In the genomic region with DNA sequence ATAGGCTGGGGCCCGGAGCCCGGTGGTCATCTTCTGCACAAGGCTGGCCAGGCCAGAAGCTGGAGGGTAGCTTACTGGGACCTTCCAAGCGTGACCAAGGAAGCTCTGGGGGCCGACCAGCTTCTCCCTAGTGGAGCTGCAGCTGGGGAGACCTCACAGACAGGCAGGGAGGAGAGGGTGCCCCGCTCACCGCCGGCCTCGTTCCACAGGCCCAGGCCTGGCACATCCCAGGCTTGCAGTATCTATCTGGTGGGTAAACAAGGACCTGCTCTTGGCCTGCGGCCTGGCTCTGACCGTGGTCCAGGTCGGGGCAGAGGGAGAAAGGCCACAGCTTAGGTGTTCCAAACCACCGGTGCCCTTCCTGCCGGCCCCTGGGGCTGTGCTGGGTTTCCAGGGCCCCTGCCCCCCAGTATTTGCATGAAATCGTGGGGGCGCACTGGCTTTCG, we compare ENCODE assay signal across 10 cellular contexts. TPM values are rescaled to one million over a fixed set of nuclear protein-coding genes. Genes with fewer than 3 reads are reported as not detected.
DNase-seq lines count a peak whose midpoint lies in the region; ATAC-seq and TF ChIP-seq lines count a peak whose summit lies in the region.
"Had no signal": no experiment of that assay in that cellular context is flagged by ENCODE, and none has a peak within 500 bp of the region (broad histone marks: within the 10 kb centered on the region; RNA-seq: fewer than 3 reads in every experiment).

No MANE protein-coding gene starts in this region.

- peak overlapping the region; percentile 70 for H3K9ac ChIP-seq in neuronal stem cell (ENCODE audit: low read depth, low read length, poor library complexity)

- peak overlapping the region; percentile 70 for H2AFZ ChIP-seq in neuronal stem cell (ENCODE audit: low read length)

- BruUV-seq in Caco-2 (replicated peaks; lab: Mats Ljungman, UMichigan) = no TSS peak

- peak overlapping the region; percentile 93 for H3K27ac ChIP-seq in neuronal stem cell (replicated peaks; ENCODE audit: low read length)

- H3K4me1 ChIP-seq in Caco-2 = peaks cover 32% of the 10 kb centered on the region
- H3K4me1 ChIP-seq in neuronal stem cell (ENCODE audit: control insufficient read depth in 2 of 2, insufficient read depth in 1 of 2, low read depth in 1 of 2, low read length in 2 of 2) = peaks cover 19 to 31% of the 10 kb centered on the region in 2 donors

- CTCF ChIA-PET in Caco-2 (lab: Charles Lee) = interaction anchor here (0.6 kb wide), 1 partner anchor 254 kb away, joined by 4 read pairs; no protein-coding TSS in a partner anchor

- H3K4me2 ChIP-seq in neuronal stem cell (ENCODE audit: insufficient read depth, low read length, poor library complexity, severe bottlenecking) = peak overlapping the region; percentile 96

- H3K23ac ChIP-seq in neuronal stem cell (ENCODE audit: low read depth, low read length, poor library complexity) = peak overlapping the region; percentile 81

- POLR2A ChIA-PET in Caco-2 (lab: Charles Lee) = no interaction called here

- no peak for TF ChIP-seq CTCF in Caco-2 (IDR thresholded peaks at IDR 0.05; ENCODE audit: insufficient read depth in 1 of 2, low read depth in 1 of 2, low read length in 1 of 2, severe bottlenecking in 1 of 2, unreplicated experiment in 1 of 2)

- H3K14ac ChIP-seq in neuronal stem cell (ENCODE audit: low read length) = no peak overlapping the region

- peaks cover 14% of the 10 kb centered on the region for H3K27me3 Mint-ChIP-seq in Caco-2 (ENCODE audit: insufficient read depth, unreplicated experiment)
- H3K27me3 Mint-ChIP-seq in IgD-negative memory B cell = peaks cover 31% of the 10 kb centered on the region

- H3K4me3 ChIP-seq in Caco-2 (ENCODE audit: low read depth, low read length) = no peak overlapping the region
- peak overlapping the region; percentile 6 to 71 for H3K4me3 ChIP-seq in neuronal stem cell (ENCODE audit: low read length in 2 of 2)

- H4K91ac ChIP-seq in neuronal stem cell (ENCODE audit: low read depth, low read length, poor library complexity) = peak overlapping the region; percentile 7

- no peaks in the 10 kb centered on the region for H3K36me3 ChIP-seq in Caco-2 (ENCODE audit: control insufficient read depth, insufficient read depth, low read length)
- peaks cover 0 to 24% of the 10 kb centered on the region in 2 donors for H3K36me3 ChIP-seq in neuronal stem cell (replicated peaks in 1 of 2; ENCODE audit: control insufficient read depth in 2 of 2, insufficient read depth in 2 of 2, low read length in 2 of 2)

- peak overlapping the region; percentile 70 for H3K4me3 Mint-ChIP-seq in Caco-2 (ENCODE audit: unreplicated experiment)
- peak overlapping the region in 3 of 4 donors; percentile 23 to 56 (median 31) for H3K4me3 Mint-ChIP-seq in IgD-negative memory B cell

- H3K27ac Mint-ChIP-seq in Caco-2 (ENCODE audit: unreplicated experiment) (no peak overlapping the region), IgD-negative memory B cell (no peak overlapping the region)

- peak overlapping the region; percentile 99 for H2AK5ac ChIP-seq in neuronal stem cell (ENCODE audit: low read depth, low read length)

- H3K9me3 ChIP-seq in Caco-2 = no peaks in the 10 kb centered on the region
- H3K9me3 ChIP-seq in neuronal stem cell (replicated peaks in 1 of 2; ENCODE audit: control insufficient read depth in 2 of 2, insufficient read depth in 1 of 2, low read depth in 1 of 2, low read length in 2 of 2) = no peaks in the 10 kb centered on the region

- DNase-seq in Caco-2 (peak in 1 of 2 experiments; percentile 45), cardiac septum (ENCODE audit: low spot score) (peak; percentile 76), neuronal stem cell (ENCODE audit: low spot score) (peak; percentile 46), NCI-H345 treated with DMSO at 0.1 percent for 48 hours (lab: John Stamatoyannopoulos, UW; ENCODE audit: unreplicated experiment) (no peak), A172 (ENCODE audit: low spot score) (no peak)
- DNase-seq in activated CD4-positive, CD25-positive, alpha-beta regulatory T cell (lab: John Stamatoyannopoulos, UW) = no peak
- DNase-seq: NCI-H526 treated with DMSO at 0.1 percent for 48 hours, substantia nigra had no signal

- H3K79me1 ChIP-seq in neuronal stem cell (ENCODE audit: low read depth, low read length) = peaks cover 16% of the 10 kb centered on the region

- H3K4ac ChIP-seq in neuronal stem cell (ENCODE audit: low read length) = peak overlapping the region; percentile 68

- no peak for ATAC-seq in HG02840 (IDR thresholded peaks at IDR 0.05; ENCODE audit: low FRiP score, unreplicated experiment)

- H2BK12ac ChIP-seq in neuronal stem cell (ENCODE audit: low read length) = peak overlapping the region; percentile 93

- H2BK5ac ChIP-seq in neuronal stem cell (ENCODE audit: low read length) = peak overlapping the region; percentile 97

- intact Hi-C loops in Caco-2 (cut with micrococcal nuclease; ENCODE audit: unreplicated experiment) = no loop called here
- intact Hi-C loops in cardiac septum (cut with DNase I) = loop anchor here (5.0 kb wide), 2 partner anchors 44 to 539 kb away; no protein-coding TSS in a partner anchor

- no peak overlapping the region for H4K8ac ChIP-seq in neuronal stem cell (ENCODE audit: low read depth, low read length)

- H3K36me3 Mint-ChIP-seq in Caco-2 (ENCODE audit: insufficient read depth, unreplicated experiment) = no peaks in the 10 kb centered on the region
- no peaks in the 10 kb centered on the region for H3K36me3 Mint-ChIP-seq in IgD-negative memory B cell

- peaks cover 3% of the 10 kb centered on the region for H3K27me3 ChIP-seq in Caco-2 (replicated peaks; ENCODE audit: control insufficient read depth, insufficient read depth, low read length)
- peaks cover 0 to 23% (median 3%) of the 10 kb centered on the region in 3 experiments for H3K27me3 ChIP-seq in neuronal stem cell (ENCODE audit: control insufficient read depth in 3 of 3, insufficient read depth in 3 of 3, low read depth in 1 of 3, low read length in 3 of 3)

- peak overlapping the region; percentile 100 for H2BK15ac ChIP-seq in neuronal stem cell (ENCODE audit: low read length)

- H3K9me3 Mint-ChIP-seq in Caco-2 (ENCODE audit: unreplicated experiment) = no peaks in the 10 kb centered on the region
- peaks cover 0 to 2% (median 0%) of the 10 kb centered on the region in 3 donors for H3K9me3 Mint-ChIP-seq in IgD-negative memory B cell

- WGBS in neuronal stem cell (ENCODE audit: extremely low coverage in 2 of 2, insufficient read length in 2 of 2, insufficient replicate concordance in 1 of 2), 2 donors = no CpG with 5 or more reads among the region's 16 CpGs

- H2BK120ac ChIP-seq in neuronal stem cell (ENCODE audit: low read depth, low read length) = peak overlapping the region; percentile 98

- peak overlapping the region; percentile 98 for H3K18ac ChIP-seq in neuronal stem cell (ENCODE audit: low read length)

- H3K4me1 Mint-ChIP-seq in Caco-2 (ENCODE audit: low read depth, unreplicated experiment) = peaks cover 3% of the 10 kb centered on the region
- H3K4me1 Mint-ChIP-seq in IgD-negative memory B cell = peaks cover 0 to 3% (median 2%) of the 10 kb centered on the region in 3 donors

RNA-seq across cellular contexts. Expression of a gene that starts 1.6 kb away (rescaled TPM):
- total RNA-seq in Caco-2 (2022) (2.3 TPM in 2 replicates), cardiac septum (7.4 TPM)
- 0.54 TPM for polyA plus RNA-seq in IgD-negative memory B cell
- 15.6 TPM for polyA plus RNA-seq in neuronal stem cell (2013, experiment 1 of 2)
- 16.3 TPM for polyA plus RNA-seq in neuronal stem cell (2013, experiment 2 of 2)
- 5.3 and 6.1 TPM in 2 replicates for total RNA-seq in A172 (2014; rRNA removed; shearing (Covaris generic))

Comparison
In these comparisons a context has a peak if more than half of its experiments do, and no peak if none do; other contexts are left out.
1. DNase-seq: peak in cardiac septum (single experiment) and neuronal stem cell (single experiment); none in NCI-H345 treated with DMSO at 0.1 percent for 48 hours (single experiment), A172 (single experiment) and activated CD4-positive, CD25-positive, alpha-beta regulatory T cell (0 of 4).